ENCODE assay signal across 8 cellular contexts in genomic region chr17:34637548-34638525, GRCh38. TPM values are rescaled to one million over a fixed set of nuclear protein-coding genes. Genes with fewer than 3 reads are reported as not detected.
DNase-seq lines count a peak whose midpoint lies in the region; ATAC-seq and TF ChIP-seq lines count a peak whose summit lies in the region.

No MANE protein-coding gene starts in this region.

- CTCF ChIA-PET in activated CD4-positive, alpha-beta T cell treated with anti-CD3 and anti-CD28 coated beads for 36 hours (lab: Charles Lee) = interaction anchor here (0.5 to 2.7 kb wide), 22 partner anchors 10 to 1617 kb away, joined by 3 to 25 read pairs (median 4); partner anchors contain the start of gene RAD51D

- TF ChIP-seq RAD21 in liver (IDR thresholded peaks at IDR 0.05) = peak; percentile 75 to 84

- H3K4me3 ChIP-seq in AG09309 (ENCODE audit: control insufficient read depth, low read depth, low read length) = peak overlapping the region; percentile 31
- H3K4me3 ChIP-seq in liver (ENCODE audit: low read depth in 1 of 3, low read length in 3 of 3) = peak overlapping the region in 1 of 3 donors; percentile 21

- no peaks in the 10 kb centered on the region for H3K36me3 ChIP-seq in liver (ENCODE audit: control insufficient read depth in 4 of 4, insufficient read depth in 3 of 4, low read depth in 1 of 4, low read length in 3 of 4)

- peak overlapping the region; percentile 56 for H3K4me3 Mint-ChIP-seq in activated CD4-positive, alpha-beta T cell treated with anti-CD3 and anti-CD28 coated beads for 36 hours
- H3K4me3 Mint-ChIP-seq in chondrocyte (ENCODE audit: unreplicated experiment) = no peak overlapping the region

- H3K36me3 Mint-ChIP-seq in activated CD4-positive, alpha-beta T cell treated with anti-CD3 and anti-CD28 coated beads for 36 hours (ENCODE audit: low read depth) = no peaks in the 10 kb centered on the region
- no peaks in the 10 kb centered on the region for H3K36me3 Mint-ChIP-seq in chondrocyte (ENCODE audit: low read depth)

- H3K4me1 Mint-ChIP-seq in activated CD4-positive, alpha-beta T cell treated with anti-CD3 and anti-CD28 coated beads for 36 hours = peaks cover 4% of the 10 kb centered on the region
- H3K4me1 Mint-ChIP-seq in chondrocyte (ENCODE audit: low read depth) = no peaks in the 10 kb centered on the region

- DNase-seq in AG09309 (ENCODE audit: low read depth) (peak; percentile 25), NCI-H1436 treated with DMSO at 0.1 percent for 48 hours (lab: John Stamatoyannopoulos, UW) (peak; percentile 20), chondrocyte (ENCODE audit: low spot score) (peak; percentile 88)
- DNase-seq in activated CD4-positive, alpha-beta T cell treated with anti-CD3 and anti-CD28 coated beads for 36 hours = peak; percentile 91
- DNase-seq in stimulated activated CD4-positive, alpha-beta T cell treated with anti-CD3 and anti-CD28 coated beads, Interleukin-4, amount 100 ng/mL, for 1 hour = peak; percentile 82

- no peaks in the 10 kb centered on the region for H3K9me3 ChIP-seq in liver (ENCODE audit: control insufficient read depth in 4 of 4, low read length in 3 of 4)

- intact Hi-C loops in activated CD4-positive, alpha-beta T cell treated with anti-CD3 and anti-CD28 coated beads for 36 hours (cut with DNase I, micrococcal nuclease) = loop anchor here (1.0 to 5.0 kb wide), 5 partner anchors 53 to 481 kb away; partner anchors contain the start of gene RAD51D (in 1 of the 2)

- H3K4me1 ChIP-seq in liver (ENCODE audit: control insufficient read depth in 4 of 4, insufficient read depth in 4 of 4, low read length in 3 of 4) = peaks cover 0 to 8% (median 2%) of the 10 kb centered on the region in 4 donors

- H3K27ac Mint-ChIP-seq in activated CD4-positive, alpha-beta T cell treated with anti-CD3 and anti-CD28 coated beads for 36 hours = peak overlapping the region; percentile 29
- no peak overlapping the region for H3K27ac Mint-ChIP-seq in chondrocyte (ENCODE audit: unreplicated experiment)

- H3K27ac ChIP-seq in liver (ENCODE audit: low read depth in 1 of 2, low read length in 2 of 2) = no peak overlapping the region

- POLR2A ChIA-PET in activated CD4-positive, alpha-beta T cell treated with anti-CD3 and anti-CD28 coated beads for 36 hours (lab: Charles Lee) = interaction anchor here (0.6 to 1.0 kb wide), 2 partner anchors 341 to 481 kb away, joined by 3 to 8 read pairs; no protein-coding TSS in a partner anchor

- peaks cover 6% of the 10 kb centered on the region for H3K27me3 Mint-ChIP-seq in activated CD4-positive, alpha-beta T cell treated with anti-CD3 and anti-CD28 coated beads for 36 hours
- H3K27me3 Mint-ChIP-seq in chondrocyte (ENCODE audit: low read depth) = peaks cover 38% of the 10 kb centered on the region

- TF ChIP-seq CTCF in AG09309 (IDR thresholded peaks at IDR 0.05; ENCODE audit: control insufficient read depth, insufficient read depth, low read depth, low read length, missing control alignments) (peak; percentile 96), chondrocyte (IDR thresholded peaks at IDR 0.05) (peak; percentile 79), liver (IDR thresholded peaks at IDR 0.05; ENCODE audit: low read depth, low read length, missing input control) (peak; percentile 86)

- H3K27me3 ChIP-seq in liver (ENCODE audit: control insufficient read depth in 4 of 4, insufficient read depth in 4 of 4, low read length in 3 of 4) = no peaks in the 10 kb centered on the region

- no peaks in the 10 kb centered on the region for H3K9me3 Mint-ChIP-seq in activated CD4-positive, alpha-beta T cell treated with anti-CD3 and anti-CD28 coated beads for 36 hours (ENCODE audit: low read depth)
- H3K9me3 Mint-ChIP-seq in chondrocyte (ENCODE audit: low read depth) = no peaks in the 10 kb centered on the region

- H3K9ac ChIP-seq in liver (ENCODE audit: low read depth in 1 of 2, low read length in 2 of 2) = no peak overlapping the region

- peak; percentile 81 for ATAC-seq in GM19351 (IDR thresholded peaks at IDR 0.05; ENCODE audit: unreplicated experiment)
- peak; percentile 99 for ATAC-seq in activated CD4-positive, alpha-beta T cell treated with anti-CD3 and anti-CD28 coated beads for 36 hours
- no peak for ATAC-seq in HG03439 (IDR thresholded peaks at IDR 0.05; ENCODE audit: unreplicated experiment)

- WGBS in liver = 24% methylated on average over 73 of the region's 73 CpGs

TF ChIP-seq in liver, 16 proteins besides CTCF, POLR2A, EP300 and RAD21:
- no peak for TF ChIP-seq EGR1 (IDR thresholded peaks at IDR 0.05; ENCODE audit: low read depth in 2 of 2)
- TF ChIP-seq TAF1 (conservative IDR thresholded peaks at IDR 0.05) = no peak
- TF ChIP-seq JUND (IDR thresholded peaks at IDR 0.05) = no peak
- no peak for TF ChIP-seq HNF4G (IDR thresholded peaks at IDR 0.05)
- TF ChIP-seq YY1 (IDR thresholded peaks at IDR 0.05) = no peak
- no peak for TF ChIP-seq SP1 (IDR thresholded peaks at IDR 0.05)
- no peak for TF ChIP-seq FOXA1 (IDR thresholded peaks at IDR 0.05)
- TF ChIP-seq MAX (IDR thresholded peaks at IDR 0.05) = no peak

RNA-seq across cellular contexts. Expression of gene TMEM132E, which starts 58.5 kb away (rescaled TPM):
- not detected for total RNA-seq in activated CD4-positive, alpha-beta T cell treated with anti-CD3 and anti-CD28 coated beads for 36 hours
- total RNA-seq in chondrocyte = 0.19 to 0.36 TPM (median 0.20 TPM) in 3 replicates
- 1 to 10 TPM in 1 of 2 donors, under 1 TPM in 1; 0.25 to 1.2 TPM for total RNA-seq in liver
- polyA plus RNA-seq in liver = under 1 TPM in 1 of 2 donors, not detected in 1; 0.46 TPM

Comparison
In these comparisons a context has a peak if more than half of its experiments do, and no peak if none do; other contexts are left out.
1. DNase-seq: peak in every context shown above with its lines; median percentile 91 in activated CD4-positive, alpha-beta T cell treated with anti-CD3 and anti-CD28 coated beads for 36 hours; 88 in chondrocyte; 82 in stimulated activated CD4-positive, alpha-beta T cell treated with anti-CD3 and anti-CD28 coated beads, Interleukin-4, amount 100 ng/mL, for 1 hour; 25 in AG09309; 20 in NCI-H1436 treated with DMSO at 0.1 percent for 48 hours.